In genomic region chr3:64548200-64548889, GRCh38 we compare ENCODE assay signal across 15 cellular contexts.
DNase-seq lines count a peak whose midpoint lies in the region; ATAC-seq and TF ChIP-seq lines count a peak whose summit lies in the region.
"Had no signal": no experiment of that assay in that cellular context is flagged by ENCODE, and none has a peak within 500 bp of the region (broad histone marks: within the 10 kb centered on the region; RNA-seq: fewer than 3 reads in every experiment).

No MANE protein-coding gene starts in this region.

- H3K36me3 ChIP-seq in ascending aorta (peaks cover 5 to 39% of the 10 kb centered on the region in 2 donors), mucosa of rectum (ENCODE audit: control insufficient read depth in 2 of 2, insufficient read depth in 2 of 2, low read length in 2 of 2) (no peaks in the 10 kb centered on the region), upper lobe of left lung (peaks cover 0 to 46% (median 2%) of the 10 kb centered on the region in 4 donors), H7 (replicated peaks; ENCODE audit: control insufficient read depth, insufficient read depth, low read length) (no peaks in the 10 kb centered on the region)
- H3K36me3 ChIP-seq: neutrophil had no signal

- H3K4me1 ChIP-seq in ascending aorta, result peaks cover 3 to 7% of the 10 kb centered on the region in 2 donors
- no peaks in the 10 kb centered on the region for H3K4me1 ChIP-seq in mucosa of rectum (ENCODE audit: control insufficient read depth in 2 of 2, insufficient read depth in 2 of 2, low read length in 2 of 2)
- no peaks in the 10 kb centered on the region for H3K4me1 ChIP-seq in upper lobe of left lung

- intact Hi-C loops in ascending aorta (cut with DNase I), result no loop called here

- peak in 1 of 2 donors; percentile 70 for DNase-seq in ascending aorta (ENCODE audit: low spot score in 2 of 2)
- peak; percentile 52 for DNase-seq in fibroblast of pulmonary artery (ENCODE audit: low read depth)
- no peak for DNase-seq in upper lobe of left lung
- no peak for DNase-seq in H7
- DNase-seq in RPMI8226, result no peak
- no peak for DNase-seq in middle frontal gyrus (ENCODE audit: extremely low spot score, low spot score)
- DNase-seq: activated CD4-positive, alpha-beta T cell treated with anti-CD3 and anti-CD28 coated beads, Interleukin-2, amount 10 ng/mL, durations not matched to agents 7 days and 5 days; activated naive CD4-positive, alpha-beta T cell treated with Interleukin-2 at 50 U/mL for 16 hours; NCI-H2029 treated with DMSO at 0.1 percent for 48 hours; stimulated activated CD4-positive, alpha-beta T cell treated with anti-CD3 and anti-CD28 coated beads, Interleukin-2, amount 100 ng/mL, for 24 hours; stimulated activated naive CD4-positive, alpha-beta T cell had no signal

- TF ChIP-seq CTCF in ascending aorta (IDR thresholded peaks at IDR 0.05) (no peak), fibroblast of pulmonary artery (IDR thresholded peaks at IDR 0.05; ENCODE audit: low read length, missing control alignments) (no peak), upper lobe of left lung (IDR thresholded peaks at IDR 0.05) (no peak)

- TF ChIP-seq EP300 in upper lobe of left lung (IDR thresholded peaks at IDR 0.05), result no peak

- no peak overlapping the region for H3K4me3 ChIP-seq in ascending aorta
- H3K4me3 ChIP-seq in fibroblast of pulmonary artery (replicated peaks; ENCODE audit: low read depth, low read length), result no peak overlapping the region
- H3K4me3 ChIP-seq in mucosa of rectum (ENCODE audit: low read length in 2 of 2), result no peak overlapping the region
- H3K4me3 ChIP-seq in upper lobe of left lung, result no peak overlapping the region
- H3K4me3 ChIP-seq in H7 (ENCODE audit: insufficient read depth, low read depth, low read length), result no peak overlapping the region
- H3K4me3 ChIP-seq: K562 had no signal

- no peak overlapping the region for H3K9ac ChIP-seq in mucosa of rectum (ENCODE audit: low read depth in 1 of 2, low read length in 2 of 2)

- no peak for TF ChIP-seq POLR2A in upper lobe of left lung (IDR thresholded peaks at IDR 0.05)

- no peaks in the 10 kb centered on the region for H3K9me3 ChIP-seq in ascending aorta
- no peaks in the 10 kb centered on the region for H3K9me3 ChIP-seq in mucosa of rectum (ENCODE audit: control insufficient read depth in 2 of 2, low read length in 2 of 2)
- H3K9me3 ChIP-seq in upper lobe of left lung, result no peaks in the 10 kb centered on the region
- H3K9me3 ChIP-seq: neutrophil had no signal

- H3K27me3 ChIP-seq in ascending aorta, result no peaks in the 10 kb centered on the region
- no peaks in the 10 kb centered on the region for H3K27me3 ChIP-seq in mucosa of rectum (ENCODE audit: control insufficient read depth in 2 of 2, insufficient read depth in 2 of 2, low read length in 2 of 2)
- no peaks in the 10 kb centered on the region for H3K27me3 ChIP-seq in upper lobe of left lung
- H3K27me3 ChIP-seq in H7 (ENCODE audit: control insufficient read depth, insufficient read depth, low read length), result no peaks in the 10 kb centered on the region
- H3K27me3 ChIP-seq: neutrophil had no signal

- H3K27ac ChIP-seq in ascending aorta (peak overlapping the region; percentile 52 to 54), mucosa of rectum (ENCODE audit: low read depth in 2 of 2, low read length in 2 of 2) (peak overlapping the region; percentile 34 to 53), upper lobe of left lung (no peak overlapping the region)
- H3K27ac ChIP-seq: neutrophil had no signal

- peak; percentile 34 to 68 for ATAC-seq in upper lobe of left lung (ENCODE audit: low FRiP score in 2 of 2)
- ATAC-seq: HCT116, K562 had no signal

- 63 to 69% methylated on average over 5 to 6 of the region's 6 CpGs for WGBS in upper lobe of left lung, 2 donors

Comparison
In these comparisons a context has a peak if more than half of its experiments do, and no peak if none do; other contexts are left out.
1. H3K27ac ChIP-seq: peak in ascending aorta (2 of 2) and mucosa of rectum (2 of 2); none in upper lobe of left lung (0 of 4).